In the genomic region with DNA sequence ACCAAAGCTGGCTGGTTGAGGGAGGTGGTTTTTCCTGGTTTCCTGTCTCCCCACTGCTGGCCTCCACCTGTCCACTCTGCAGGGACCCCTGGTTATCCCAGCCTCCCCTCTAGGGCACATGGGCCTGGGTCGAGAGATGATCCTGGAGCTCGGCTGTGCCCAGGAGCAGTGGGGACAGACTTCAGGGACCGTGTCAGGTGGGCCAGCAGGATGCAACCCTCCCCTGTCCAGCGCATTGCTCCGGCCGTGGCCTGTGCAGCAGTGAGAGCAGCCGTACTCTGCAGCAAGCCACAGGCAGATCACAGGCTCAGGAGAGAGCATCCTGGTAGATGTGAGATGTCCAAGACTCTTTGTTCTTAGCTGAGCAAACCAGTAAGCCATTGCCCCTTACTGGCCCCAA, we compare ENCODE assay signal across 25 cellular contexts.
A peak's percentile ranks its signal among the peaks of the same experiment; 100 is the strongest.
DNase-seq lines count a peak whose midpoint lies in the region; ATAC-seq, FAIRE-seq and TF ChIP-seq lines count a peak whose summit lies in the region.
"Had no signal": no experiment of that assay in that cellular context is flagged by ENCODE, and none has a peak within 500 bp of the region (broad histone marks: within the 10 kb centered on the region; RNA-seq: fewer than 3 reads in every experiment).

No MANE protein-coding gene starts in this region.

- no peak overlapping the region for H3K4me3 ChIP-seq in BLaER1
- no peak overlapping the region for H3K4me3 ChIP-seq in naive thymus-derived CD4-positive, alpha-beta T cell (ENCODE audit: low read length)
- H3K4me3 ChIP-seq: K562, lower lobe of right lung, PC-9, transverse colon had no signal

- CTCF ChIA-PET in naive thymus-derived CD4-positive, alpha-beta T cell (lab: Charles Lee) = no interaction called here

- H3K27me3 Mint-ChIP-seq in glutamatergic neuron (ENCODE audit: unreplicated experiment) = peaks cover 26% of the 10 kb centered on the region
- H3K27me3 Mint-ChIP-seq in naive thymus-derived CD4-positive, alpha-beta T cell = no peaks in the 10 kb centered on the region
- H3K27me3 Mint-ChIP-seq: activated B cell treated with CpG ODN at 0.5 μM for 24 hours; stimulated activated naive CD8-positive, alpha-beta T cell treated with anti-CD3 and anti-CD28 coated beads, Interleukin-15, Interleukin-2, amounts not matched to agents 100 ng/mL and 50 ng/mL, for 24 hours had no signal

- H3K27ac Mint-ChIP-seq in glutamatergic neuron (ENCODE audit: unreplicated experiment) = peak overlapping the region; percentile 70
- peak overlapping the region; percentile 80 for H3K27ac Mint-ChIP-seq in stimulated activated effector memory CD8-positive, alpha-beta T cell treated with anti-CD3 and anti-CD28 coated beads, Interleukin-12 subunit alpha, Interleukin-12 subunit beta, amount 100 ng/mL, for 72 hours
- peak overlapping the region in 1 of 9 donors; percentile 36 for H3K27ac Mint-ChIP-seq in naive thymus-derived CD4-positive, alpha-beta T cell
- H3K27ac Mint-ChIP-seq: activated B cell treated with CpG ODN at 0.5 μM for 24 hours; stimulated activated naive CD8-positive, alpha-beta T cell treated with anti-CD3 and anti-CD28 coated beads, Interleukin-15, Interleukin-2, amounts not matched to agents 100 ng/mL and 50 ng/mL, for 24 hours had no signal

- intact Hi-C loops in naive thymus-derived CD4-positive, alpha-beta T cell (cut with micrococcal nuclease) = no loop called here

- H3K27ac ChIP-seq in BLaER1 (peak overlapping the region; percentile 59), angular gyrus (ENCODE audit: low read depth, low read length) (peak overlapping the region; percentile 34)
- no peak overlapping the region for H3K27ac ChIP-seq in naive thymus-derived CD4-positive, alpha-beta T cell (ENCODE audit: low read depth, low read length)
- H3K27ac ChIP-seq: PC-9 had no signal

- peaks cover 100% of the 10 kb centered on the region for H3K36me3 ChIP-seq in BLaER1
- peaks cover 8 to 95% (median 22%) of the 10 kb centered on the region in 3 experiments for H3K36me3 ChIP-seq in naive thymus-derived CD4-positive, alpha-beta T cell (ENCODE audit: control insufficient read depth in 2 of 3, insufficient read depth in 3 of 3, low read length in 3 of 3)

- H3K9me3 Mint-ChIP-seq in glutamatergic neuron (ENCODE audit: unreplicated experiment) = peaks cover 41% of the 10 kb centered on the region
- H3K9me3 Mint-ChIP-seq in stimulated activated effector memory CD8-positive, alpha-beta T cell treated with anti-CD3 and anti-CD28 coated beads, Interleukin-12 subunit alpha, Interleukin-12 subunit beta, amount 100 ng/mL, for 72 hours = no peaks in the 10 kb centered on the region
- H3K9me3 Mint-ChIP-seq in naive thymus-derived CD4-positive, alpha-beta T cell = no peaks in the 10 kb centered on the region
- H3K9me3 Mint-ChIP-seq: activated B cell treated with CpG ODN at 0.5 μM for 24 hours; activated T-cell treated with anti-CD3 and anti-CD28 coated beads, Interleukin-2, amount 50 U/mL, for 4 hours; stimulated activated naive CD8-positive, alpha-beta T cell treated with anti-CD3 and anti-CD28 coated beads, Interleukin-15, Interleukin-2, amounts not matched to agents 100 ng/mL and 50 ng/mL, for 24 hours had no signal

- peak overlapping the region; percentile 61 for H3K4me3 Mint-ChIP-seq in glutamatergic neuron (ENCODE audit: unreplicated experiment)
- no peak overlapping the region for H3K4me3 Mint-ChIP-seq in stimulated activated effector memory CD8-positive, alpha-beta T cell treated with anti-CD3 and anti-CD28 coated beads, Interleukin-12 subunit alpha, Interleukin-12 subunit beta, amount 100 ng/mL, for 72 hours
- H3K4me3 Mint-ChIP-seq in naive thymus-derived CD4-positive, alpha-beta T cell = no peak overlapping the region
- H3K4me3 Mint-ChIP-seq: activated B cell treated with CpG ODN at 0.5 μM for 24 hours; activated T-cell treated with anti-CD3 and anti-CD28 coated beads, Interleukin-2, amount 50 U/mL, for 4 hours; stimulated activated naive CD8-positive, alpha-beta T cell treated with anti-CD3 and anti-CD28 coated beads, Interleukin-15, Interleukin-2, amounts not matched to agents 100 ng/mL and 50 ng/mL, for 24 hours had no signal

- H3K4me1 Mint-ChIP-seq in glutamatergic neuron (ENCODE audit: low read depth, unreplicated experiment) = peaks cover 33% of the 10 kb centered on the region
- peaks cover 46% of the 10 kb centered on the region for H3K4me1 Mint-ChIP-seq in stimulated activated effector memory CD8-positive, alpha-beta T cell treated with anti-CD3 and anti-CD28 coated beads, Interleukin-12 subunit alpha, Interleukin-12 subunit beta, amount 100 ng/mL, for 72 hours
- peaks cover 8 to 34% (median 15%) of the 10 kb centered on the region in 7 donors for H3K4me1 Mint-ChIP-seq in naive thymus-derived CD4-positive, alpha-beta T cell

- H4K20me1 ChIP-seq in BLaER1 = peaks cover 100% of the 10 kb centered on the region

- H3K9me3 ChIP-seq in BLaER1 = no peaks in the 10 kb centered on the region
- no peaks in the 10 kb centered on the region for H3K9me3 ChIP-seq in naive thymus-derived CD4-positive, alpha-beta T cell (ENCODE audit: control insufficient read depth in 2 of 3, low read length in 3 of 3)
- H3K9me3 ChIP-seq: lower lobe of right lung, transverse colon had no signal

- no peak for FAIRE-seq in GM12891 (lab: Jason Lieb, UNC)
- FAIRE-seq: bronchial epithelial cell, islet of Langerhans, K562 had no signal

- no peak for DNase-seq in glutamatergic neuron
- no peak for DNase-seq in stimulated activated effector memory CD8-positive, alpha-beta T cell treated with anti-CD3 and anti-CD28 coated beads, Interleukin-12 subunit alpha, Interleukin-12 subunit beta, amount 100 ng/mL, for 72 hours (ENCODE audit: low spot score in 2 of 2)
- no peak for DNase-seq in naive thymus-derived CD4-positive, alpha-beta T cell
- no peak for DNase-seq in SK-N-DZ (ENCODE audit: low spot score)
- DNase-seq in SHP77 (lab: John Stamatoyannopoulos, UW) = no peak
- DNase-seq in GM12891 (ENCODE audit: insufficient read length, low spot score) = no peak
- DNase-seq: activated B cell treated with CpG ODN at 0.5 μM for 24 hours; activated CD4-positive, alpha-beta T cell treated with anti-CD3 and anti-CD28 coated beads, Interleukin-2, amount 50 U/mL, for 1 hour; activated naive CD4-positive, alpha-beta T cell; activated T-cell treated with anti-CD3 and anti-CD28 coated beads, Interleukin-2, amount 50 U/mL, for 4 hours; COR-L47; GF-D8; H7; lower lobe of right lung; NCI-H1417; NCI-H2029 treated with DMSO at 0.1 percent for 48 hours; NCI-H526 treated with DMSO at 0.1 percent for 48 hours; PC-9; transverse colon had no signal

- H3K4me1 ChIP-seq in BLaER1 = peaks cover 99% of the 10 kb centered on the region
- no peaks in the 10 kb centered on the region for H3K4me1 ChIP-seq in naive thymus-derived CD4-positive, alpha-beta T cell (ENCODE audit: control insufficient read depth in 2 of 2, insufficient read depth in 2 of 2, low read length in 2 of 2)

- no peaks in the 10 kb centered on the region for H3K36me3 Mint-ChIP-seq in glutamatergic neuron (ENCODE audit: unreplicated experiment)
- H3K36me3 Mint-ChIP-seq in stimulated activated effector memory CD8-positive, alpha-beta T cell treated with anti-CD3 and anti-CD28 coated beads, Interleukin-12 subunit alpha, Interleukin-12 subunit beta, amount 100 ng/mL, for 72 hours = peaks cover 53% of the 10 kb centered on the region
- H3K36me3 Mint-ChIP-seq in naive thymus-derived CD4-positive, alpha-beta T cell = peaks cover 0 to 15% (median 0%) of the 10 kb centered on the region in 5 donors

- H3K27me3 ChIP-seq in BLaER1 = no peaks in the 10 kb centered on the region
- H3K27me3 ChIP-seq in naive thymus-derived CD4-positive, alpha-beta T cell (ENCODE audit: control insufficient read depth in 2 of 2, insufficient read depth in 2 of 2, low read length in 2 of 2) = no peaks in the 10 kb centered on the region
- H3K27me3 ChIP-seq: transverse colon had no signal

- peak overlapping the region; percentile 87 for H3K4me2 ChIP-seq in BLaER1
- H3K4me2 ChIP-seq: PC-9 had no signal

- TF ChIP-seq CTCF in glutamatergic neuron (IDR thresholded peaks at IDR 0.05; ENCODE audit: partially characterized antibody, unreplicated experiment) = no peak

- TF ChIP-seq POLR2A in GM12891 (IDR thresholded peaks at IDR 0.05; ENCODE audit: low read depth, low read length) = no peak

- ATAC-seq in stimulated activated effector memory CD8-positive, alpha-beta T cell treated with anti-CD3 and anti-CD28 coated beads, Interleukin-12 subunit alpha, Interleukin-12 subunit beta, amount 100 ng/mL, for 72 hours = no peak
- no peak for ATAC-seq in naive thymus-derived CD4-positive, alpha-beta T cell
- ATAC-seq: activated T-cell treated with anti-CD3 and anti-CD28 coated beads, Interleukin-2, amount 50 U/mL, for 4 hours; K562; lower lobe of right lung had no signal

- H3K9ac ChIP-seq in BLaER1 = peak overlapping the region; percentile 23; the same call in 1 of the 2 replicates

- POLR2A ChIA-PET in naive thymus-derived CD4-positive, alpha-beta T cell (lab: Charles Lee) = no interaction called here

TF ChIP-seq in GM12891, 5 proteins besides CTCF, POLR2A, EP300 and RAD21:
- no peak for TF ChIP-seq POLR2AphosphoS5 (IDR thresholded peaks at IDR 0.05; ENCODE audit: low read depth, low read length)
- no peak for TF ChIP-seq TAF1 (IDR thresholded peaks at IDR 0.05; ENCODE audit: low read depth, low read length)
- TF ChIP-seq PAX5 (IDR thresholded peaks at IDR 0.05; ENCODE audit: insufficient read depth, low read length, severe bottlenecking) = no peak
- TF ChIP-seq POU2F2 (IDR thresholded peaks at IDR 0.05; ENCODE audit: low read depth, low read length) = no peak
- no peak for TF ChIP-seq SPI1 (IDR thresholded peaks at IDR 0.05; ENCODE audit: low read depth, low read length)
TF ChIP-seq in GM12891: peak in this region for 0.
